7 cellular contexts compared by ENCODE assay signal in genomic region chr12:50597200-50598195, GRCh38.
A peak's percentile ranks its signal among the peaks of the same experiment; 100 is the strongest.
DNase-seq lines count a peak whose midpoint lies in the region; ATAC-seq and TF ChIP-seq lines count a peak whose summit lies in the region.

No MANE protein-coding gene starts in this region.

- peaks cover under 1% of the 10 kb centered on the region for H3K36me3 Mint-ChIP-seq in MCF 10A (ENCODE audit: insufficient read depth, unreplicated experiment)

- intact Hi-C loops in MCF 10A (cut with micrococcal nuclease): loop anchor here (1.0 kb wide), 1 partner anchor 41 kb away; no protein-coding TSS in a partner anchor

- H3K9me3 Mint-ChIP-seq in MCF 10A (ENCODE audit: unreplicated experiment): no peaks in the 10 kb centered on the region

- CTCF ChIA-PET in MCF 10A (lab: Yijun Ruan, JAX): interaction anchor here (0.6 to 0.9 kb wide), 4 partner anchors 17 to 58 kb away, joined by 3 to 6 read pairs (median 4); no protein-coding TSS in a partner anchor

- ATAC-seq in HG03342 (IDR thresholded peaks at IDR 0.05; ENCODE audit: unreplicated experiment): peak; percentile 77

- no peaks in the 10 kb centered on the region for H3K27me3 Mint-ChIP-seq in MCF 10A (ENCODE audit: insufficient read depth, unreplicated experiment)

- H3K4me3 Mint-ChIP-seq in MCF 10A (ENCODE audit: unreplicated experiment): peak overlapping the region; percentile 24

- no TSS peak for BruUV-seq in MCF 10A (replicated peaks; lab: Mats Ljungman, UMichigan)

- POLR2A ChIA-PET in MCF 10A (lab: Yijun Ruan, JAX): interaction anchor here (0.6 to 1.3 kb wide), 6 partner anchors 16 to 93 kb away, joined by 3 to 5 read pairs (median 4); partner anchors contain the start of gene DIP2B

- H3K4me1 Mint-ChIP-seq in MCF 10A (ENCODE audit: insufficient read depth, unreplicated experiment): peaks cover 18% of the 10 kb centered on the region

- no peak overlapping the region for H3K27ac Mint-ChIP-seq in MCF 10A (ENCODE audit: low read depth, unreplicated experiment)

- DNase-seq in GM19238 (ENCODE audit: insufficient read length, low spot score) (peak; percentile 57), UCSD-AML1 (lab: John Stamatoyannopoulos, UW; ENCODE audit: unreplicated experiment) (peak; percentile 25), MCF 10A (ENCODE audit: unreplicated experiment) (peak; percentile 67), myocyte (ENCODE audit: low read depth) (peak; percentile 28), COR-L47 (lab: John Stamatoyannopoulos, UW) (no peak)

- H3K27ac ChIP-seq in temporal lobe (ENCODE audit: low read depth, low read length): peak overlapping the region; percentile 75

- peak; percentile 19 for TF ChIP-seq CTCF in MCF 10A (IDR thresholded peaks at IDR 0.05; ENCODE audit: unreplicated experiment)
